Comparison of ENCODE assay signal across 8 cellular contexts in the genomic region with DNA sequence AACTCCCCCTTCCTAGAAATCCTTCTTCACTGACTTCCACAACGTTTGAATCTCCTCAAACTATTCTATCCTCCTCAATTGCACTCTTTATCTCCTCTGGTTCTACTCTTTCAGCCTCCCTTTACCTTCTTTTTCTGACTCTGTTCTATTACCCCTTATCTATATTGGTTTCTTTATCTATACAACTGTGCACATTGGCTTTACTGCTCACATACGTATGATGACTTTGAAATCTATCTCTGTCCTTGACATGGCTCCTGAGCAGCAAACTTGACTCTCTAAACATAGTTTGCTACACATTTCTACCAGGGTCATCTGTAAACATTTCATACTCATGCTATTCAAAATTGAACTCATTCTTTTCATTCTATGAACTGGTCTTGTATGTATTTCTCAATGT.
"Had no signal": no experiment of that assay in that cellular context is flagged by ENCODE, and none has a peak within 500 bp of the region (broad histone marks: within the 10 kb centered on the region; RNA-seq: fewer than 3 reads in every experiment).

No MANE protein-coding gene starts in this region.

- H2AFZ ChIP-seq: GM23338 had no signal

- H3K4me2 ChIP-seq: GM23338 had no signal

- H3K9me3 Mint-ChIP-seq: GM23338, H9 had no signal

- ATAC-seq: GM23338, K562 had no signal

- DNase-seq: H9, HCEC 1CT, IMR-90 had no signal

- H3K4me3 Mint-ChIP-seq: GM23338, H9 had no signal

- H3K4me3 ChIP-seq: GM23338, K562 had no signal

- FAIRE-seq: H1, H54, HTR-8/SVneo, K562 had no signal
